1 cellular context compared by ENCODE assay signal in genomic region chr14:65369560-65369959, GRCh38.
TF ChIP-seq lines count a peak whose summit lies in the region.

No MANE protein-coding gene starts in this region.

TF ChIP-seq in K562, 482 proteins besides CTCF, POLR2A, EP300 and RAD21:
- TF ChIP-seq MBD1 (CRISPR knock-in tag; IDR thresholded peaks at IDR 0.05) (no peak), TCF7L2 (IDR thresholded peaks at IDR 0.05; ENCODE audit: low read depth, low read length) (no peak), RBM22 (IDR thresholded peaks at IDR 0.05; ENCODE audit: low read depth, low read length, poor library complexity, severe bottlenecking) (no peak), ZC3H11A (IDR thresholded peaks at IDR 0.05; ENCODE audit: low read depth, low read length) (no peak), PHF20 (IDR thresholded peaks at IDR 0.05; ENCODE audit: partially characterized antibody) (no peak), ZNF184 (CRISPR knock-in tag; IDR thresholded peaks at IDR 0.05) (no peak), KAT8 (IDR thresholded peaks at IDR 0.05; ENCODE audit: low read depth) (no peak), MIER1 (IDR thresholded peaks at IDR 0.05; ENCODE audit: low read depth) (no peak), BRCA1 (IDR thresholded peaks at IDR 0.05) (no peak), BRCA1 (CRISPR knock-in tag; IDR thresholded peaks at IDR 0.05) (no peak), ZNF232 (CRISPR knock-in tag; IDR thresholded peaks at IDR 0.05) (no peak), ZBTB34 (CRISPR knock-in tag; IDR thresholded peaks at IDR 0.05) (no peak), IRF2 (CRISPR knock-in tag; IDR thresholded peaks at IDR 0.05) (no peak), MTF1 (CRISPR knock-in tag; IDR thresholded peaks at IDR 0.05; ENCODE audit: borderline replicate concordance) (no peak)
